ENCODE assay signal across 8 cellular contexts in genomic region chr12:56751712-56752598, GRCh38. TPM values are rescaled to one million over a fixed set of nuclear protein-coding genes. Genes with fewer than 3 reads are reported as not detected.
A peak's percentile ranks its signal among the peaks of the same experiment; 100 is the strongest.
DNase-seq lines count a peak whose midpoint lies in the region; ATAC-seq, FAIRE-seq and TF ChIP-seq lines count a peak whose summit lies in the region.

PRIM1 (minus strand) TSS chr12:56752323; CDS start chr12:56752298, 25 bp downstream.

- H3K27me3 ChIP-seq in tibial nerve: no peaks in the 10 kb centered on the region

- peak within 1 kb of the TSS; percentile 99 for H3K4me3 Mint-ChIP-seq in activated naive CD8-positive, alpha-beta T cell treated with anti-CD3 and anti-CD28 coated beads for 36 hours

- peak within 1 kb of the TSS; percentile 40 to 71 (median 64) for H3K4me3 ChIP-seq in tibial nerve

- H3K4me1 Mint-ChIP-seq in activated naive CD8-positive, alpha-beta T cell treated with anti-CD3 and anti-CD28 coated beads for 36 hours: peaks cover 26% of the 10 kb centered on the region

- ATAC-seq in HG02759 (IDR thresholded peaks at IDR 0.05; ENCODE audit: unreplicated experiment): peak; percentile 86

- H3K27me3 Mint-ChIP-seq in activated naive CD8-positive, alpha-beta T cell treated with anti-CD3 and anti-CD28 coated beads for 36 hours: no peaks in the 10 kb centered on the region

- peak within 1 kb of the TSS; percentile 100 for H3K27ac Mint-ChIP-seq in activated naive CD8-positive, alpha-beta T cell treated with anti-CD3 and anti-CD28 coated beads for 36 hours

- H3K27ac ChIP-seq in tibial nerve: peak within 1 kb of the TSS in 2 of 4 donors; percentile 52 to 76

- peaks cover 29% of the 10 kb centered on the region for H3K36me3 Mint-ChIP-seq in activated naive CD8-positive, alpha-beta T cell treated with anti-CD3 and anti-CD28 coated beads for 36 hours

- intact Hi-C loops in cardiac septum (cut with DNase I): no loop called here

- WGBS in tibial nerve, 2 donors: 0 to 1% methylated on average over 64 of the region's 64 CpGs

- H3K36me3 ChIP-seq in tibial nerve: peaks cover 0 to 22% (median 2%) of the 10 kb centered on the region in 3 donors

- TF ChIP-seq EP300 in tibial nerve (IDR thresholded peaks at IDR 0.05): peak; percentile 29 to 80

- no peaks in the 10 kb centered on the region for H3K9me3 Mint-ChIP-seq in activated naive CD8-positive, alpha-beta T cell treated with anti-CD3 and anti-CD28 coated beads for 36 hours

- peak; percentile 98 for FAIRE-seq in GM12891 (lab: Jason Lieb, UNC)

- TF ChIP-seq CTCF in tibial nerve (IDR thresholded peaks at IDR 0.05): peak; percentile 15 to 57 (median 46)

- peak; percentile 84 for DNase-seq in GM12891 (ENCODE audit: insufficient read length, low spot score)
- peak; percentile 68 for DNase-seq in NCI-H128 (lab: John Stamatoyannopoulos, UW; ENCODE audit: unreplicated experiment)
- peak; percentile 57 to 85 for DNase-seq in SW 1271 (lab: John Stamatoyannopoulos, UW)
- peak; percentile 92 for DNase-seq in activated naive CD8-positive, alpha-beta T cell treated with anti-CD3 and anti-CD28 coated beads for 36 hours
- peak; percentile 89 for DNase-seq in cardiac septum (ENCODE audit: low spot score)
- peak; percentile 67 for DNase-seq in pons (ENCODE audit: low spot score)
- peak; percentile 51 to 54 for DNase-seq in tibial nerve (ENCODE audit: low spot score in 2 of 2)

- peaks cover 0 to 18% (median 3%) of the 10 kb centered on the region in 4 donors for H3K4me1 ChIP-seq in tibial nerve

- no peaks in the 10 kb centered on the region for H3K9me3 ChIP-seq in tibial nerve

- peak; percentile 47; the same call in 1 of the 2 replicates for TF ChIP-seq POLR2A in GM12891 (IDR thresholded peaks at IDR 0.05; ENCODE audit: low read depth, low read length)
- peak in 1 of 2 donors; percentile 49 for TF ChIP-seq POLR2A in tibial nerve (IDR thresholded peaks at IDR 0.05)

TF ChIP-seq in GM12891, 5 proteins besides CTCF, POLR2A, EP300 and RAD21:
- TF ChIP-seq POLR2AphosphoS5 (IDR thresholded peaks at IDR 0.05; ENCODE audit: low read depth, low read length): no peak
- TF ChIP-seq PAX5 (IDR thresholded peaks at IDR 0.05; ENCODE audit: insufficient read depth, low read length, severe bottlenecking): peak; percentile 22
- no peak for TF ChIP-seq POU2F2 (IDR thresholded peaks at IDR 0.05; ENCODE audit: low read depth, low read length)
- 0 out of 2 replicates have a peak, but pooled peaks have one; percentile 16 for TF ChIP-seq SPI1 (IDR thresholded peaks at IDR 0.05; ENCODE audit: low read depth, low read length)
- TF ChIP-seq TAF1 (IDR thresholded peaks at IDR 0.05; ENCODE audit: low read depth, low read length): no peak

RNA-seq across cellular contexts. Expression of gene PRIM1, which starts in this region (rescaled TPM):
- 27.6 TPM for polyA plus RNA-seq in GM12891 (2012; ENCODE audit: low read depth, missing spikeins)
- total RNA-seq in activated naive CD8-positive, alpha-beta T cell treated with anti-CD3 and anti-CD28 coated beads for 36 hours: 100 to 1,000 TPM in 1 of 2 experiments, 10 to 100 TPM in 1; 95.4 to 100 TPM
- total RNA-seq in cardiac septum: 2.0 TPM
- 10 to 100 TPM in 1 of 4 donors, 1 to 10 TPM in 3; 2.4 to 10.1 (median 6.1) TPM for total RNA-seq in tibial nerve

Comparison
In these comparisons a context has a peak if more than half of its experiments do, and no peak if none do; other contexts are left out.
1. RNA of gene PRIM1 (total RNA-seq): 95.4 to 100 TPM in activated naive CD8-positive, alpha-beta T cell treated with anti-CD3 and anti-CD28 coated beads for 36 hours; 2.4 to 10.1 TPM in tibial nerve and 2.0 TPM in cardiac septum (single experiment); every median in the first group is over 4 times any median in the second.
2. Peak in every context shown above with its lines, with median percentiles within 50 percentile points of each other: DNase-seq.